Comparison of ENCODE assay signal across 1 cellular context in the genomic region with DNA sequence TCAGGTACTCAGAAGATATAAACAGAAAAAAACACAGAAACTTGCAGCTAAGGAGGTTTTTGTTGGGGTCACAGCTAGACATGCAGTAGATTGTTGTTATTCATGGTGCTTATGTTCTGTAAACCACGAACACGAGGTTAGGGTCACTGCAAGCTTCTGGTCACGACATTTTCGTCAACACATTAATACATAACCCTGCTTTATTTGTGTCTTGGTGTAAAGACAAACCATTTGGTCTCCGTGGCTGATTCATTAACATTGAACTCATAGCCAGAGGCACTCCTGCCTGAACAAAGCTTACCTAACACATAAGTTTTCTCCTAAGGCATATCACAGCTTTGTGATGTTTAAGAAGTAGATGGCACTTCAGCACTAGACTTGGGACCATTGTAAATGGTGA.
TF ChIP-seq lines count a peak whose summit lies in the region.

No MANE protein-coding gene starts in this region.

TF ChIP-seq in endothelial cell of umbilical vein, 7 proteins besides CTCF, POLR2A, EP300 and RAD21:
- TF ChIP-seq POLR2AphosphoS5 (IDR thresholded peaks at IDR 0.05; ENCODE audit: insufficient read depth, low read depth, low read length) = no peak
- TF ChIP-seq, protein P1, sequence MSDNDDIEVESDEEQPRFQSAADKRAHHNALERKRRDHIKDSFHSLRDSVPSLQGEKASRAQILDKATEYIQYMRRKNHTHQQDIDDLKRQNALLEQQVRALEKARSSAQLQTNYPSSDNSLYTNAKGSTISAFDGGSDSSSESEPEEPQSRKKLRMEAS (IDR thresholded peaks at IDR 0.05; ENCODE audit: insufficient read depth, insufficient read length) = no peak
